17 cellular contexts compared by ENCODE assay signal in the genomic region with DNA sequence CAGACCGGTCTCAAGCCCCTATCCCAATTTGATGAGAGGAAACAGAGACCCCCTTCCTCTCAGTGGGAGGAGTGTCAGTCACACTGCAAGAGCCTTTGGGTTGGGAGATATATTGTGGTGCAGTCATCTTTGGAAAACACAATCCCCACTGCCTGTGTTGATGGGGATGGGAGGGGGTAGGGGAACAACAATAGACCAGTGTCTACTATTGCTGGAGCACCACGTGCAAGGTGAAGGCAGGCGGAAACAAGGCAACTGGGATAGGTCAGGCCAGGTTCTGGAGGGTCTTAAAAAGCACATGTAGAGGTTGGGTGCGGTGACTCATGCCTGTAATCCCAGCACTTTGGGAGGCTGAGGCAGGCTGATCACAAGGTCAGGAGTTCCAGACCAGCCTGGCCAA.
"Had no signal": no experiment of that assay in that cellular context is flagged by ENCODE, and none has a peak within 500 bp of the region (broad histone marks: within the 10 kb centered on the region; RNA-seq: fewer than 3 reads in every experiment).

No MANE protein-coding gene starts in this region.

- H3K27ac ChIP-seq: cardiac muscle cell, foreskin keratinocyte, ovary had no signal

- H3K4me3 ChIP-seq: cardiac muscle cell, lung, ovary, thyroid gland had no signal

- H3K27me3 ChIP-seq: cardiac muscle cell, foreskin keratinocyte, ovary, thyroid gland had no signal

- DNase-seq: activated CD4-positive, alpha-beta T cell treated with anti-CD3 and anti-CD28 coated beads, Interleukin-2, amount 10 ng/mL, durations not matched to agents 24 days and 14 days; activated CD8-positive, alpha-beta T cell treated with anti-CD3 and anti-CD28 coated beads for 36 hours; activated effector memory CD4-positive, alpha-beta T cell treated with Interleukin-2 at 50 U/mL for 16 hours; activated naive CD4-positive, alpha-beta T cell treated with anti-CD3 and anti-CD28 coated beads, Interleukin-2, amount 50 U/mL, for 16 hours; activated T-cell treated with anti-CD3 and anti-CD28 coated beads, Interleukin-2, amount 50 U/mL, for 48 hours; foreskin keratinocyte; glutamatergic neuron; islet precursor cell; stimulated activated CD4-positive, alpha-beta T cell treated with anti-CD3 and anti-CD28 coated beads, Interleukin-4, amount 100 ng/mL, for 4 hours; T1000; thyroid gland had no signal

- H3K9me3 ChIP-seq: ovary, thyroid gland had no signal

- H3K36me3 ChIP-seq: cardiac muscle cell, ovary, thyroid gland had no signal

- ATAC-seq: activated CD8-positive, alpha-beta T cell treated with anti-CD3 and anti-CD28 coated beads for 36 hours; foreskin keratinocyte; left lobe of liver; sciatic nerve; stimulated activated memory B cell treated with anti-CD40 and anti-IgM and Interleukin-4, amounts not matched to agents 10 μg/mL and 1 μg/mL and 100 μg/mL, for 72 hours had no signal
